16 cellular contexts compared by ENCODE assay signal in the genomic region with DNA sequence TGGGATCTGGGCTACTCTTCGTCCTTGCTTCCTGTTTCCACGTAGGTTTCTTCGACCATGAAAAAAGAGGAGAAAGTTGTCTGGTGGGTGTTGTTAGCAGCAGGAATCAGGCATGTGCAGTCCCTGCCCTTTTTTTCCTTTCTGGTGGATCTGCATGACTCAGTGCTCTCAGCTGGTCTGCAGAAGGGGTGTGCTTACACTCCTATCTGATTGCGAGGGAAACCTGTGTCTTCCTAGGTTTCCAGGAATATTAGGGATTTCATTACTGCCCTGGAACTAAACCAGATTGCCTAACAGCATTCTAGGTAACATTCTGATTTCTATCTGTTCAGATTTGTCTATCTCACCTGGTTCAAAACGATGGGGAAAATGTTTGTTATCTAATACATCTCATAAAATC.
"Had no signal": no experiment of that assay in that cellular context is flagged by ENCODE, and none has a peak within 500 bp of the region (broad histone marks: within the 10 kb centered on the region; RNA-seq: fewer than 3 reads in every experiment).

No MANE protein-coding gene starts in this region.

- DNase-seq: activated CD4-positive, alpha-beta T cell treated with anti-CD3 and anti-CD28 coated beads, Interleukin-2, amount 10 ng/mL, durations not matched to agents 7 days and 5 days; activated CD8-positive, alpha-beta memory T cell treated with anti-CD3 and anti-CD28 coated beads for 24 hours; activated naive CD4-positive, alpha-beta T cell treated with anti-CD3 and anti-CD28 coated beads for 36 hours; caudate nucleus; cortex of kidney; effector CD8-positive, alpha-beta T cell; left cardiac atrium; natural killer cell; stimulated activated CD4-positive, alpha-beta T cell treated with anti-CD3 and anti-CD28 coated beads, Interleukin-2, amount 100 ng/mL, for 24 hours; stimulated activated naive B cell treated with anti-CD40 and anti-IgM and Interleukin-4, amounts not matched to agents 10 μg/mL and 1 μg/mL and 100 μg/mL, for 72 hours; SW 1271; T1000 had no signal

- H3K9me3 ChIP-seq: gastroesophageal sphincter, prostate gland had no signal

- H3K27me3 ChIP-seq: gastroesophageal sphincter had no signal

- H3K36me3 ChIP-seq: gastroesophageal sphincter, prostate gland had no signal

- H3K4me3 ChIP-seq: gastroesophageal sphincter, prostate gland had no signal

- ATAC-seq: activated T-helper 17 cell treated with anti-CD3 and anti-CD28 coated beads, Interleukin-2, amount 50 U/mL, for 72 hours; gastroesophageal sphincter; left cardiac atrium; natural killer cell; sciatic nerve; stimulated activated naive B cell treated with anti-CD40 and anti-IgM and Interleukin-4, amounts not matched to agents 10 μg/mL and 1 μg/mL and 100 μg/mL, for 72 hours had no signal

- H3K27ac ChIP-seq: gastroesophageal sphincter, prostate gland had no signal

- H3K4me1 ChIP-seq: gastroesophageal sphincter, prostate gland had no signal
